In genomic region chr18:10140928-10141327, GRCh38 we compare ENCODE assay signal across 1 cellular context.
TF ChIP-seq lines count a peak whose summit lies in the region.

No MANE protein-coding gene starts in this region.

TF ChIP-seq in HepG2, 621 proteins besides CTCF, POLR2A, EP300 and RAD21 (continued from another document and continues in another):
- TF ChIP-seq PATZ1 (CRISPR knock-in tag; IDR thresholded peaks at IDR 0.05) (peak; percentile 86), PBX2 (CRISPR knock-in tag; IDR thresholded peaks at IDR 0.05) (no peak), ZZZ3 (CRISPR knock-in tag; IDR thresholded peaks at IDR 0.05; ENCODE audit: borderline replicate concordance) (no peak), STAT5B (CRISPR knock-in tag; IDR thresholded peaks at IDR 0.05) (no peak), MEF2D (CRISPR knock-in tag; IDR thresholded peaks at IDR 0.05) (no peak), POGZ (CRISPR knock-in tag; IDR thresholded peaks at IDR 0.05) (no peak), TCF7 (IDR thresholded peaks at IDR 0.05; ENCODE audit: low read depth) (peak; percentile 79), TERF1 (CRISPR knock-in tag; IDR thresholded peaks at IDR 0.05) (no peak), ZNF496 (CRISPR knock-in tag; IDR thresholded peaks at IDR 0.05; ENCODE audit: insufficient replicate concordance) (no peak), ONECUT2 (CRISPR knock-in tag; IDR thresholded peaks at IDR 0.05) (0 out of 2 replicates have a peak, but pooled peaks have one; percentile 55), CC2D1A (CRISPR knock-in tag; IDR thresholded peaks at IDR 0.05) (no peak), REXO4 (CRISPR knock-in tag; IDR thresholded peaks at IDR 0.05; ENCODE audit: borderline replicate concordance) (no peak), ZNF691 (CRISPR knock-in tag; IDR thresholded peaks at IDR 0.05; ENCODE audit: borderline replicate concordance, low read depth) (no peak), PRDM4 (CRISPR knock-in tag; IDR thresholded peaks at IDR 0.05; ENCODE audit: borderline replicate concordance) (no peak), HDAC1 (CRISPR knock-in tag; IDR thresholded peaks at IDR 0.05) (peak; percentile 52; the same call in 1 of the 2 replicates), MED8 (CRISPR knock-in tag; IDR thresholded peaks at IDR 0.05; ENCODE audit: insufficient replicate concordance) (no peak), ARNT2 (CRISPR knock-in tag; IDR thresholded peaks at IDR 0.05; ENCODE audit: low read depth) (no peak), TEAD2 (CRISPR knock-in tag; IDR thresholded peaks at IDR 0.05) (no peak), FOXO1 (CRISPR knock-in tag; IDR thresholded peaks at IDR 0.05) (0 out of 2 replicates have a peak, but pooled peaks have one; percentile 24), ZNF564 (CRISPR knock-in tag; IDR thresholded peaks at IDR 0.05) (no peak), UBTF (CRISPR knock-in tag; IDR thresholded peaks at IDR 0.05) (no peak), ZBTB7B (CRISPR knock-in tag; IDR thresholded peaks at IDR 0.05) (peak; percentile 23; the same call in 1 of the 2 replicates), SPEN (CRISPR knock-in tag; IDR thresholded peaks at IDR 0.05; ENCODE audit: low read depth) (no peak), SYNCRIP (IDR thresholded peaks at IDR 0.05; ENCODE audit: insufficient read depth, low read depth, low read length) (no peak), AHDC1 (CRISPR knock-in tag; IDR thresholded peaks at IDR 0.05; ENCODE audit: borderline replicate concordance) (peak; percentile 60; the same call in 1 of the 2 replicates), SMC3 (IDR thresholded peaks at IDR 0.05; ENCODE audit: low read length) (no peak), ATAD3A (CRISPR knock-in tag; IDR thresholded peaks at IDR 0.05) (no peak), LCORL (IDR thresholded peaks at IDR 0.05) (no peak), LCORL (CRISPR knock-in tag; IDR thresholded peaks at IDR 0.05) (peak; percentile 61; the same call in 1 of the 2 replicates), TCF7L2 (IDR thresholded peaks at IDR 0.05; ENCODE audit: low read depth, low read length) (no peak), HMGXB3 (CRISPR knock-in tag; IDR thresholded peaks at IDR 0.05; ENCODE audit: borderline replicate concordance) (no peak), KMT2A (CRISPR knock-in tag; IDR thresholded peaks at IDR 0.05) (no peak), DR1 (CRISPR knock-in tag; IDR thresholded peaks at IDR 0.05) (no peak), PAX8 (CRISPR knock-in tag; IDR thresholded peaks at IDR 0.05; ENCODE audit: borderline replicate concordance) (no peak), ZNF574 (CRISPR knock-in tag; IDR thresholded peaks at IDR 0.05) (0 out of 2 replicates have a peak, but pooled peaks have one; percentile 14), ZFP36L2 (CRISPR knock-in tag; IDR thresholded peaks at IDR 0.05) (no peak)
